Comparison of ENCODE assay signal across 19 cellular contexts in genomic region chr2:106350980-106351379, GRCh38.
DNase-seq lines count a peak whose midpoint lies in the region; ATAC-seq, FAIRE-seq and TF ChIP-seq lines count a peak whose summit lies in the region.
"Had no signal": no experiment of that assay in that cellular context is flagged by ENCODE, and none has a peak within 500 bp of the region (broad histone marks: within the 10 kb centered on the region; RNA-seq: fewer than 3 reads in every experiment).

No MANE protein-coding gene starts in this region.

- H3K27me3 ChIP-seq in lower lobe of right lung (ENCODE audit: low read depth), result no peaks in the 10 kb centered on the region
- H3K27me3 ChIP-seq in upper lobe of right lung, result no peaks in the 10 kb centered on the region
- H3K27me3 ChIP-seq: BLaER1 treated with 17β-estradiol and CSF1 and Interleukin-3, amounts not matched to agents 10 nM and 100 nM had no signal

- no peaks in the 10 kb centered on the region for H3K9me3 ChIP-seq in lower lobe of right lung
- H3K9me3 ChIP-seq in upper lobe of right lung, result no peaks in the 10 kb centered on the region
- H3K9me3 ChIP-seq: A549; BLaER1 treated with 17β-estradiol and CSF1 and Interleukin-3, amounts not matched to agents 10 nM and 100 nM had no signal

- intact Hi-C loops in lower lobe of right lung (cut with DNase I), result no loop called here
- intact Hi-C loops in upper lobe of right lung (cut with DNase I), result no loop called here

- no peak for TF ChIP-seq CTCF in D721Med (IDR thresholded peaks at IDR 0.05; ENCODE audit: insufficient read depth, missing control alignments)
- no peak for TF ChIP-seq CTCF in lower lobe of right lung (IDR thresholded peaks at IDR 0.05)
- TF ChIP-seq CTCF in upper lobe of right lung (IDR thresholded peaks at IDR 0.05), result no peak

- ATAC-seq in lower lobe of right lung, result peak; percentile 56 to 76
- peak; percentile 48 for ATAC-seq in upper lobe of right lung
- ATAC-seq: A549; CD8-positive, alpha-beta T cell had no signal

- H3K36me3 ChIP-seq in lower lobe of right lung (no peaks in the 10 kb centered on the region), upper lobe of right lung (no peaks in the 10 kb centered on the region)
- H3K36me3 ChIP-seq: BLaER1 treated with 17β-estradiol and CSF1 and Interleukin-3, amounts not matched to agents 10 nM and 100 nM had no signal

- H3K27ac ChIP-seq in lower lobe of right lung (no peak overlapping the region), upper lobe of right lung (no peak overlapping the region)
- H3K27ac ChIP-seq: 22Rv1; A549; BLaER1 treated with 17β-estradiol and CSF1 and Interleukin-3, amounts not matched to agents 10 nM and 100 nM; C4-2B had no signal

- H3K4me3 ChIP-seq in lower lobe of right lung (no peak overlapping the region), upper lobe of right lung (no peak overlapping the region)
- H3K4me3 ChIP-seq: A549; BLaER1 treated with 17β-estradiol and CSF1 and Interleukin-3, amounts not matched to agents 10 nM and 100 nM had no signal

- FAIRE-seq in D721Med (lab: Jason Lieb, UNC), result peak; percentile 68
- FAIRE-seq: A549, G401.6, GM12891, GM19239 had no signal

- DNase-seq in NCI-H82 (lab: John Stamatoyannopoulos, UW) (peak; percentile 49), NCI-H82 treated with DMSO at 0.1 percent for 48 hours (lab: John Stamatoyannopoulos, UW; ENCODE audit: unreplicated experiment) (no peak), D721Med (ENCODE audit: insufficient read length, low spot score) (no peak), lower lobe of right lung (no peak), upper lobe of right lung (no peak), GOT3 (lab: John Stamatoyannopoulos, UW) (no peak), HCEC 1CT (no peak)
- DNase-seq: AML-193; CD4-positive, alpha-beta T cell; CD8-positive, alpha-beta T cell; DMS79 treated with DMSO at 0.1 percent for 48 hours; GF-D8 had no signal

- H3K4me1 ChIP-seq in lower lobe of right lung (no peaks in the 10 kb centered on the region), upper lobe of right lung (no peaks in the 10 kb centered on the region)
- H3K4me1 ChIP-seq: A549 had no signal
